ENCODE assay signal across 1 cellular context in genomic region chr19:40831502-40832430, GRCh38.
TF ChIP-seq lines count a peak whose summit lies in the region.

No MANE protein-coding gene starts in this region.

TF ChIP-seq in HepG2, 621 proteins besides CTCF, POLR2A, EP300 and RAD21 (continued from another document and continues in another):
- TF ChIP-seq GATAD1 (CRISPR knock-in tag; IDR thresholded peaks at IDR 0.05): peak; percentile 46; the same call in 1 of the 2 replicates
- TF ChIP-seq PHB2 (IDR thresholded peaks at IDR 0.05; ENCODE audit: partially characterized antibody): no peak
- TF ChIP-seq RXRA (CRISPR knock-in tag; IDR thresholded peaks at IDR 0.05): peak; percentile 39; the same call in 1 of the 2 replicates
- no peak for TF ChIP-seq KMT2A (CRISPR knock-in tag; IDR thresholded peaks at IDR 0.05)
- TF ChIP-seq ZBTB8A (CRISPR knock-in tag; IDR thresholded peaks at IDR 0.05; ENCODE audit: borderline replicate concordance, low read depth): no peak
- no peak for TF ChIP-seq PRDM4 (CRISPR knock-in tag; IDR thresholded peaks at IDR 0.05; ENCODE audit: borderline replicate concordance)
- no peak for TF ChIP-seq ZNF430 (CRISPR knock-in tag; IDR thresholded peaks at IDR 0.05)
- TF ChIP-seq FOXK2 (IDR thresholded peaks at IDR 0.05): peak; percentile 25; the same call in 1 of the 2 replicates
- no peak for TF ChIP-seq PAX8 (CRISPR knock-in tag; IDR thresholded peaks at IDR 0.05; ENCODE audit: borderline replicate concordance)
- 0 out of 2 replicates have a peak, but pooled peaks have one; percentile 23 for TF ChIP-seq ZNF724P (CRISPR knock-in tag; IDR thresholded peaks at IDR 0.05; ENCODE audit: borderline replicate concordance)
- TF ChIP-seq ZBED4 (CRISPR knock-in tag; IDR thresholded peaks at IDR 0.05; ENCODE audit: borderline replicate concordance): peak; percentile 38; the same call in 1 of the 2 replicates
- TF ChIP-seq YEATS4 (CRISPR knock-in tag; IDR thresholded peaks at IDR 0.05; ENCODE audit: borderline replicate concordance): peak; percentile 72
- TF ChIP-seq ZFP62 (CRISPR knock-in tag; IDR thresholded peaks at IDR 0.05): no peak
- TF ChIP-seq ZNF331 (CRISPR knock-in tag; IDR thresholded peaks at IDR 0.05): peak; percentile 87
- TF ChIP-seq CEBPB (IDR thresholded peaks at IDR 0.05; ENCODE audit: borderline replicate concordance, low read depth, low read length): peak; percentile 52; the same call in 1 of the 2 replicates
- peak; percentile 63; the same call in 1 of the 2 replicates for TF ChIP-seq ZNF772 (CRISPR knock-in tag; IDR thresholded peaks at IDR 0.05)
- TF ChIP-seq RARG (CRISPR knock-in tag; IDR thresholded peaks at IDR 0.05; ENCODE audit: low read depth): peak; percentile 57; the same call in 1 of the 2 replicates
- peak; percentile 52 for TF ChIP-seq ZNF614 (CRISPR knock-in tag; IDR thresholded peaks at IDR 0.05; ENCODE audit: borderline replicate concordance)
- TF ChIP-seq ZNF317 (CRISPR knock-in tag; IDR thresholded peaks at IDR 0.05): 0 out of 2 replicates have a peak, but pooled peaks have one; percentile 39
- no peak; the same call in 1 of the 2 replicates for TF ChIP-seq MTA1 (CRISPR knock-in tag; IDR thresholded peaks at IDR 0.05; ENCODE audit: borderline replicate concordance)
- TF ChIP-seq MAX (IDR thresholded peaks at IDR 0.05): peak; percentile 86
- peak; percentile 51; the same call in 1 of the 2 replicates for TF ChIP-seq KAT8 (CRISPR knock-in tag; IDR thresholded peaks at IDR 0.05)
- peak; percentile 96 for TF ChIP-seq SIX1 (CRISPR knock-in tag; IDR thresholded peaks at IDR 0.05; ENCODE audit: borderline replicate concordance)
- no peak for TF ChIP-seq ZFY (CRISPR knock-in tag; IDR thresholded peaks at IDR 0.05)
- TF ChIP-seq ARNT2 (CRISPR knock-in tag; IDR thresholded peaks at IDR 0.05; ENCODE audit: low read depth): peak; percentile 50; the same call in 1 of the 2 replicates
- TF ChIP-seq ZBTB34 (CRISPR knock-in tag; IDR thresholded peaks at IDR 0.05): peak; percentile 35; the same call in 1 of the 2 replicates
- TF ChIP-seq RAD51 (IDR thresholded peaks at IDR 0.05; ENCODE audit: borderline replicate concordance): peak; percentile 29; the same call in 1 of the 2 replicates
- no peak for TF ChIP-seq ZNF607 (CRISPR knock-in tag; IDR thresholded peaks at IDR 0.05; ENCODE audit: borderline replicate concordance)
- TF ChIP-seq BHLHE40 (IDR thresholded peaks at IDR 0.05; ENCODE audit: low read length): peak; percentile 98
- TF ChIP-seq SIN3B (IDR thresholded peaks at IDR 0.05; ENCODE audit: low read length): no peak
- TF ChIP-seq ZNF121 (CRISPR knock-in tag; IDR thresholded peaks at IDR 0.05): no peak
- TF ChIP-seq MYC (CRISPR knock-in tag; IDR thresholded peaks at IDR 0.05; ENCODE audit: borderline replicate concordance): peak; percentile 54
- TF ChIP-seq ZNF256 (CRISPR knock-in tag; conservative IDR thresholded peaks at IDR 0.05): peak; percentile 77; the same call in 1 of the 2 replicates
- peak; percentile 85 for TF ChIP-seq ISL2 (CRISPR knock-in tag; IDR thresholded peaks at IDR 0.05)
- no peak for TF ChIP-seq MTERF4 (CRISPR knock-in tag; IDR thresholded peaks at IDR 0.05)
- TF ChIP-seq MAFG (CRISPR knock-in tag; IDR thresholded peaks at IDR 0.05): no peak
- TF ChIP-seq ZSCAN29 (CRISPR knock-in tag; conservative IDR thresholded peaks at IDR 0.05): no peak; the same call in 1 of the 2 replicates
- peak; percentile 97 for TF ChIP-seq ARID5B (CRISPR knock-in tag; IDR thresholded peaks at IDR 0.05)
- no peak for TF ChIP-seq TAF15 (IDR thresholded peaks at IDR 0.05; ENCODE audit: low read depth, low read length, poor library complexity, severe bottlenecking)
- peak; percentile 86 for TF ChIP-seq RARA (CRISPR knock-in tag; IDR thresholded peaks at IDR 0.05)
- peak; percentile 69; the same call in 1 of the 2 replicates for TF ChIP-seq PATZ1 (CRISPR knock-in tag; IDR thresholded peaks at IDR 0.05)
- TF ChIP-seq ZNF749 (CRISPR knock-in tag; IDR thresholded peaks at IDR 0.05; ENCODE audit: borderline replicate concordance): peak; percentile 82; the same call in 1 of the 2 replicates
- TF ChIP-seq ZFP90 (CRISPR knock-in tag; IDR thresholded peaks at IDR 0.05; ENCODE audit: borderline replicate concordance): 0 out of 2 replicates have a peak, but pooled peaks have one; percentile 42
- 0 out of 2 replicates have a peak, but pooled peaks have one; percentile 57 for TF ChIP-seq CREB3 (CRISPR knock-in tag; IDR thresholded peaks at IDR 0.05)
- TF ChIP-seq CEBPG (CRISPR knock-in tag; IDR thresholded peaks at IDR 0.05): peak; percentile 57
- TF ChIP-seq MAF1 (CRISPR knock-in tag; IDR thresholded peaks at IDR 0.05; ENCODE audit: borderline replicate concordance): peak; percentile 55; the same call in 1 of the 2 replicates
- peak; percentile 73; the same call in 1 of the 2 replicates for TF ChIP-seq ZNF362 (CRISPR knock-in tag; IDR thresholded peaks at IDR 0.05; ENCODE audit: borderline replicate concordance)
- no peak for TF ChIP-seq CAMTA2 (CRISPR knock-in tag; IDR thresholded peaks at IDR 0.05; ENCODE audit: borderline replicate concordance)
- TF ChIP-seq TRIM24 (CRISPR knock-in tag; IDR thresholded peaks at IDR 0.05): peak; percentile 73
- TF ChIP-seq SATB2 (CRISPR knock-in tag; IDR thresholded peaks at IDR 0.05): peak; percentile 51; the same call in 1 of the 2 replicates
- peak; percentile 90 for TF ChIP-seq FOXJ3 (CRISPR knock-in tag; IDR thresholded peaks at IDR 0.05; ENCODE audit: borderline replicate concordance)
